Comparison of ENCODE assay signal across 8 cellular contexts in genomic region chr1:168084396-168085231, GRCh38. TPM values are rescaled to one million over a fixed set of nuclear protein-coding genes. Genes with fewer than 3 reads are reported as not detected.
A peak's percentile ranks its signal among the peaks of the same experiment; 100 is the strongest.
DNase-seq lines count a peak whose midpoint lies in the region; ATAC-seq, FAIRE-seq and TF ChIP-seq lines count a peak whose summit lies in the region.

No MANE protein-coding gene starts in this region.

- TF ChIP-seq CTCF in 22Rv1 (IDR thresholded peaks at IDR 0.05) (peak; percentile 100), MM.1S (IDR thresholded peaks at IDR 0.05; ENCODE audit: low read length) (peak; percentile 99), choroid plexus epithelial cell (conservative IDR thresholded peaks at IDR 0.05; ENCODE audit: low read depth, low read length) (peak; percentile 93)

- no peak overlapping the region for H3K27ac Mint-ChIP-seq in activated CD4-positive, alpha-beta T cell treated with anti-CD3 and anti-CD28 coated beads for 36 hours

- no peaks in the 10 kb centered on the region for H3K79me2 ChIP-seq in MM.1S (ENCODE audit: low read length)

- no peaks in the 10 kb centered on the region for H3K9me3 Mint-ChIP-seq in activated CD4-positive, alpha-beta T cell treated with anti-CD3 and anti-CD28 coated beads for 36 hours (ENCODE audit: low read depth)

- POLR2A ChIA-PET in activated CD4-positive, alpha-beta T cell treated with anti-CD3 and anti-CD28 coated beads for 36 hours (lab: Charles Lee) = no interaction called here

- no peaks in the 10 kb centered on the region for H3K9me2 ChIP-seq in MM.1S (replicated peaks; ENCODE audit: insufficient read depth, low read length)

- TF ChIP-seq POLR2A in GM12891 (IDR thresholded peaks at IDR 0.05; ENCODE audit: low read depth, low read length) (no peak), H54 (IDR thresholded peaks at IDR 0.05; ENCODE audit: low read depth, low read length) (no peak)

- no peaks in the 10 kb centered on the region for H3K4me1 Mint-ChIP-seq in activated CD4-positive, alpha-beta T cell treated with anti-CD3 and anti-CD28 coated beads for 36 hours

- H3K9me3 ChIP-seq in MM.1S (replicated peaks; ENCODE audit: insufficient read depth, low read length) = no peaks in the 10 kb centered on the region

- no peaks in the 10 kb centered on the region for H3K36me3 ChIP-seq in MM.1S (replicated peaks; ENCODE audit: insufficient read depth, low read length)

- H2AFZ ChIP-seq in MM.1S (ENCODE audit: low read length) = no peak overlapping the region

- H3K9ac ChIP-seq in MM.1S (ENCODE audit: low read length) = no peak overlapping the region

- no peaks in the 10 kb centered on the region for H3K36me3 Mint-ChIP-seq in activated CD4-positive, alpha-beta T cell treated with anti-CD3 and anti-CD28 coated beads for 36 hours (ENCODE audit: low read depth)

- intact Hi-C loops in activated CD4-positive, alpha-beta T cell treated with anti-CD3 and anti-CD28 coated beads for 36 hours (cut with DNase I, micrococcal nuclease) = loop anchor here (1.0 to 10.0 kb wide), 7 partner anchors 53 to 482 kb away; partner anchors contain the start of genes DCAF6 (in 1 of the 2), GPR161 (in 1 of the 2) and MPC2 (in 1 of the 2)

- no peaks in the 10 kb centered on the region for H3F3A ChIP-seq in MM.1S (ENCODE audit: insufficient read depth, low read length)

- peak; percentile 71 for DNase-seq in GM12891 (ENCODE audit: insufficient read length, low spot score)
- peak; percentile 64 for DNase-seq in MM.1S
- peak; percentile 81 for DNase-seq in activated CD4-positive, alpha-beta T cell treated with anti-CD3 and anti-CD28 coated beads for 36 hours
- peak; percentile 66 for DNase-seq in choroid plexus epithelial cell (ENCODE audit: low read depth)
- DNase-seq in lung microvascular endothelial cell (ENCODE audit: low read depth in 2 of 2) = peak; percentile 58 to 90
- DNase-seq in stimulated activated CD8-positive, alpha-beta memory T cell treated with anti-CD3 and anti-CD28 coated beads, Interleukin-2, amount 100 ng/mL, for 48 hours (ENCODE audit: low read depth in 2 of 2) = peak; percentile 47 to 59
- DNase-seq in H54 (ENCODE audit: insufficient read length, low spot score) = no peak

- H3K27ac ChIP-seq in 22Rv1 = no peak overlapping the region
- no peak overlapping the region for H3K27ac ChIP-seq in MM.1S (ENCODE audit: low read length)

- ATAC-seq in activated CD4-positive, alpha-beta T cell treated with anti-CD3 and anti-CD28 coated beads for 36 hours = peak; percentile 79

- H3K4me2 ChIP-seq in MM.1S (ENCODE audit: low read depth, low read length) = peak overlapping the region; percentile 27; the same call in 1 of the 2 replicates

- H3K4me1 ChIP-seq in MM.1S (ENCODE audit: low read length) = no peaks in the 10 kb centered on the region

- no peaks in the 10 kb centered on the region for H3K27me3 ChIP-seq in MM.1S (replicated peaks; ENCODE audit: insufficient read depth, low read length)

- no peak overlapping the region for H3K4me3 Mint-ChIP-seq in activated CD4-positive, alpha-beta T cell treated with anti-CD3 and anti-CD28 coated beads for 36 hours

- FAIRE-seq in GM12891 (lab: Jason Lieb, UNC) = peak; percentile 66
- FAIRE-seq in H54 (lab: Jason Lieb, UNC) = no peak

- no peak overlapping the region for H3K4me3 ChIP-seq in MM.1S (ENCODE audit: low read length)
- no peak overlapping the region for H3K4me3 ChIP-seq in choroid plexus epithelial cell (ENCODE audit: low read depth, low read length)

- CTCF ChIA-PET in activated CD4-positive, alpha-beta T cell treated with anti-CD3 and anti-CD28 coated beads for 36 hours (lab: Charles Lee) = interaction anchor here (0.7 to 3.5 kb wide), 30 partner anchors 8 to 214 kb away, joined by 3 to 41 read pairs (median 3); partner anchors contain the start of gene MPC2

- H4K20me1 ChIP-seq in MM.1S (ENCODE audit: insufficient read depth, low read length) = no peaks in the 10 kb centered on the region

- no peaks in the 10 kb centered on the region for H3K27me3 Mint-ChIP-seq in activated CD4-positive, alpha-beta T cell treated with anti-CD3 and anti-CD28 coated beads for 36 hours

TF ChIP-seq in GM12891, 5 proteins besides CTCF, POLR2A, EP300 and RAD21:
- TF ChIP-seq SPI1 (IDR thresholded peaks at IDR 0.05; ENCODE audit: low read depth, low read length) (peak; percentile 41; the same call in 1 of the 2 replicates), TAF1 (IDR thresholded peaks at IDR 0.05; ENCODE audit: low read depth, low read length) (no peak)

RNA-seq across cellular contexts. Expression of gene GPR161, which starts 52.1 kb away (rescaled TPM):
- 0.06 TPM for polyA plus RNA-seq in GM12891 (2012; ENCODE audit: low read depth, missing spikeins)
- under 1 TPM; 0.42 to 0.59 TPM for total RNA-seq in activated CD4-positive, alpha-beta T cell treated with anti-CD3 and anti-CD28 coated beads for 36 hours
- total RNA-seq in lung microvascular endothelial cell = 9.5 and 11.6 TPM in 2 replicates
